31 cellular contexts compared by ENCODE assay signal in genomic region chr17:16853661-16854320, GRCh38.
"Had no signal": no experiment of that assay in that cellular context is flagged by ENCODE, and none has a peak within 500 bp of the region (broad histone marks: within the 10 kb centered on the region; RNA-seq: fewer than 3 reads in every experiment).

No MANE protein-coding gene starts in this region.

- H3K36me3 ChIP-seq: brain microvascular endothelial cell, cardiac muscle cell, MG63, SJSA1 had no signal

- H3K4me3 Mint-ChIP-seq: activated CD4-positive, alpha-beta T cell treated with anti-CD3 and anti-CD28 coated beads for 36 hours; activated CD4-positive, alpha-beta T cell treated with anti-CD3 and anti-CD28 coated beads, Interleukin-2, amount 10 ng/mL, durations not matched to agents 7 days and 5 days; activated CD8-positive, alpha-beta T cell treated with anti-CD3 and anti-CD28 coated beads, Interleukin-2, amount 10 ng/mL, durations not matched to agents 7 days and 5 days; activated naive CD8-positive, alpha-beta T cell treated with anti-CD3 and anti-CD28 coated beads for 36 hours; activated T-cell treated with anti-CD3 and anti-CD28 coated beads, Interleukin-2, amount 50 U/mL, for 4 hours; activated T-helper 1 cell treated with anti-CD3 and anti-CD28 coated beads, Interleukin-12 subunit alpha, Interleukin-12 subunit beta, Interleukin-2, Interleukin-4 antibody, amounts not matched to agents 30 ng/mL and 10 ng/mL and 1 ng/mL, durations not matched to agents 14 hours and 24 hours and 36 hours; central memory CD8-positive, alpha-beta T cell; T-helper 1 cell treated with Interleukin-12 subunit alpha and Interleukin-12 subunit beta and Interleukin-4 antibody, amounts not matched to agents 30 μg/mL and 1 μg/mL, for 36 hours; T-helper 2 cell treated with Interferon-gamma antibody and Interleukin-4, amounts not matched to agents 5 μg/mL and 100 μg/mL, for 36 hours had no signal

- H3K4me2 ChIP-seq: SK-N-SH had no signal

- H3K4me1 ChIP-seq: SJSA1 had no signal

- H3K4me3 ChIP-seq: cardiac muscle cell, MG63, SJSA1 had no signal

- H3K27me3 ChIP-seq: brain microvascular endothelial cell, cardiac muscle cell, MG63, SJSA1 had no signal

- H3K36me3 Mint-ChIP-seq: activated naive CD8-positive, alpha-beta T cell treated with anti-CD3 and anti-CD28 coated beads for 36 hours had no signal

- H3K27ac Mint-ChIP-seq: activated CD4-positive, alpha-beta T cell treated with anti-CD3 and anti-CD28 coated beads for 36 hours; activated CD4-positive, alpha-beta T cell treated with anti-CD3 and anti-CD28 coated beads, Interleukin-2, amount 10 ng/mL, durations not matched to agents 7 days and 5 days; activated CD8-positive, alpha-beta T cell treated with anti-CD3 and anti-CD28 coated beads, Interleukin-2, amount 10 ng/mL, durations not matched to agents 7 days and 5 days; activated naive CD8-positive, alpha-beta T cell treated with anti-CD3 and anti-CD28 coated beads for 36 hours; activated T-helper 1 cell treated with anti-CD3 and anti-CD28 coated beads, Interleukin-12 subunit alpha, Interleukin-12 subunit beta, Interleukin-2, Interleukin-4 antibody, amounts not matched to agents 30 ng/mL and 10 ng/mL and 1 ng/mL, durations not matched to agents 14 hours and 24 hours and 36 hours; T-helper 1 cell treated with Interleukin-12 subunit alpha and Interleukin-12 subunit beta and Interleukin-4 antibody, amounts not matched to agents 30 μg/mL and 1 μg/mL, for 36 hours; T-helper 2 cell treated with Interferon-gamma antibody and Interleukin-4, amounts not matched to agents 5 μg/mL and 100 μg/mL, for 36 hours had no signal

- H3K9me3 Mint-ChIP-seq: activated CD4-positive, alpha-beta T cell treated with anti-CD3 and anti-CD28 coated beads, Interleukin-2, amount 10 ng/mL, durations not matched to agents 7 days and 5 days; activated naive CD8-positive, alpha-beta T cell treated with anti-CD3 and anti-CD28 coated beads for 36 hours; activated T-cell treated with anti-CD3 and anti-CD28 coated beads, Interleukin-2, amount 50 U/mL, for 4 hours; activated T-helper 1 cell treated with anti-CD3 and anti-CD28 coated beads, Interleukin-12 subunit alpha, Interleukin-12 subunit beta, Interleukin-2, Interleukin-4 antibody, amounts not matched to agents 30 ng/mL and 10 ng/mL and 1 ng/mL, durations not matched to agents 14 hours and 24 hours and 36 hours; central memory CD8-positive, alpha-beta T cell; T-helper 1 cell treated with Interleukin-12 subunit alpha and Interleukin-12 subunit beta and Interleukin-4 antibody, amounts not matched to agents 30 μg/mL and 1 μg/mL, for 36 hours; T-helper 2 cell treated with Interferon-gamma antibody and Interleukin-4, amounts not matched to agents 5 μg/mL and 100 μg/mL, for 36 hours had no signal

- DNase-seq: activated CD4-positive, alpha-beta T cell treated with anti-CD3 and anti-CD28 coated beads for 36 hours; activated CD4-positive, alpha-beta T cell treated with anti-CD3 and anti-CD28 coated beads, Interleukin-2, amount 10 ng/mL, durations not matched to agents 7 days and 5 days; activated CD4-positive, alpha-beta T cell treated with anti-CD3 and anti-CD28 coated beads, Interleukin-2, amount 50 U/mL, for 48 hours; activated CD8-positive, alpha-beta memory T cell treated with anti-CD3 and anti-CD28 coated beads, Interleukin-2, amount 50 U/mL, for 4 hours; activated CD8-positive, alpha-beta T cell treated with anti-CD3 and anti-CD28 coated beads, Interleukin-2, amount 10 ng/mL, durations not matched to agents 7 days and 5 days; activated naive CD4-positive, alpha-beta T cell treated with anti-CD3 and anti-CD28 coated beads, Interleukin-2, amount 50 U/mL, for 16 hours; activated naive CD8-positive, alpha-beta T cell treated with anti-CD3 and anti-CD28 coated beads for 36 hours; activated T-cell treated with anti-CD3 and anti-CD28 coated beads for 4 hours; activated T-cell treated with anti-CD3 and anti-CD28 coated beads, Interleukin-2, amount 50 U/mL, for 4 hours; amniotic stem cell; brain microvascular endothelial cell; Kasumi-1; MG63; MV-4-11; NCI-H1092; NCI-H1436 treated with DMSO at 0.1 percent for 48 hours; NCI-H1694 treated with DMSO at 0.1 percent for 48 hours; NCI-H2029; NCI-H345; NCI-H524 treated with DMSO at 0.1 percent for 48 hours; SHP77 treated with DMSO at 0.1 percent for 48 hours; SK-N-SH had no signal

- H3K9ac ChIP-seq: SK-N-SH had no signal

- H3K27me3 Mint-ChIP-seq: activated CD4-positive, alpha-beta T cell treated with anti-CD3 and anti-CD28 coated beads for 36 hours; activated CD4-positive, alpha-beta T cell treated with anti-CD3 and anti-CD28 coated beads, Interleukin-2, amount 10 ng/mL, durations not matched to agents 7 days and 5 days; activated naive CD8-positive, alpha-beta T cell treated with anti-CD3 and anti-CD28 coated beads for 36 hours had no signal

- ATAC-seq: activated CD4-positive, alpha-beta T cell treated with anti-CD3 and anti-CD28 coated beads for 36 hours; activated CD4-positive, CD25-positive, alpha-beta regulatory T cell treated with anti-CD3 and anti-CD28 coated beads, Interleukin-2, amount 50 U/mL, for 24 hours; activated CD8-positive, alpha-beta T cell treated with anti-CD3 and anti-CD28 coated beads, Interleukin-2, amount 10 ng/mL, durations not matched to agents 7 days and 5 days; activated T-cell treated with anti-CD3 and anti-CD28 coated beads, Interleukin-2, amount 50 U/mL, for 4 hours; Panc1 had no signal

- H3K27ac ChIP-seq: brain microvascular endothelial cell, cardiac muscle cell, SJSA1 had no signal

- FAIRE-seq: TTC549 had no signal

- H3K9me3 ChIP-seq: MG63, SJSA1, SK-N-SH had no signal

- H3K4me1 Mint-ChIP-seq: activated CD4-positive, alpha-beta T cell treated with anti-CD3 and anti-CD28 coated beads for 36 hours; activated CD4-positive, alpha-beta T cell treated with anti-CD3 and anti-CD28 coated beads, Interleukin-2, amount 10 ng/mL, durations not matched to agents 7 days and 5 days; activated naive CD8-positive, alpha-beta T cell treated with anti-CD3 and anti-CD28 coated beads for 36 hours; central memory CD8-positive, alpha-beta T cell had no signal
